Comparison of ENCODE assay signal across 23 cellular contexts in the genomic region with DNA sequence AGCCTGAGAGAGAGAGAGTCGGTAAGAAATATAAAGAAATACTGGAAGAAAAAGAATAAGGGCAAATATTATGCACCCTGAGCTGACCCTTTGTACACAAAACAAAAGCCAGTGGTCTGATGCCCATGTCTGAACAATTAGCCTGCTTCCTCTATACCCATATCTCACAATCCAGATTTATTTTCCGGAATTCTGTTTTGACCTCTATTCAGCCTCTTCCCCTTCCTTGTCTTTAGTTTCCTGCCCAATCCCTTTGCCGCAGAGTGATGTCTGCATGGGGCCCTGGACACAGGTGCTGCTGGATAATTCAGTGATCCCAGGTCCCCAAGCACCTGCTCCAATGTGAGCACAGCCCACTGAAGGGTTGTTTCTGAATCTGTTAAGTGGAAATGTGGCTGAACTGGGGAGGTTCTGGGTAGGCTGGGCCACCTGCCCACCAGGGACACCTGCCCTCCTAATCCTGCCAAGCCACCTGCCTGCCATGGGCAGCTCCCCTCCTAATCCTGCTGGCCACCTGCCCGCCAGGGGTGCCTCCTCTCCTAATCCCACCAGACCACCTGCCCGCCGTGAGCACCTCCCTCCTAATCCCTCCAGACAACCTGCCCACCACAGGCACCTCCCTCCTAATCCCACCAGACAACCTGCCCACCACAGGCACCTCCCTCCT. TPM values are rescaled to one million over a fixed set of nuclear protein-coding genes. Genes with fewer than 3 reads are reported as not detected.
"Had no signal": no experiment of that assay in that cellular context is flagged by ENCODE, and none has a peak within 500 bp of the region (broad histone marks: within the 10 kb centered on the region; RNA-seq: fewer than 3 reads in every experiment).

No MANE protein-coding gene starts in this region.

- H3K9ac ChIP-seq: parathyroid adenoma had no signal

- H3K4me1 ChIP-seq: breast epithelium, foreskin keratinocyte, left lung, parathyroid adenoma had no signal

- ATAC-seq: activated CD8-positive, alpha-beta memory T cell treated with anti-CD3 and anti-CD28 coated beads, Interleukin-2, amount 10 ng/mL, durations not matched to agents 7 days and 5 days; effector memory CD8-positive, alpha-beta T cell; foreskin keratinocyte; T-cell had no signal

- H3K79me2 ChIP-seq: parathyroid adenoma had no signal

- H3K4me3 ChIP-seq: breast epithelium, left lung had no signal

- H2AFZ ChIP-seq: parathyroid adenoma had no signal

- H3K27ac ChIP-seq: breast epithelium, epithelial cell of prostate, foreskin keratinocyte, parathyroid adenoma had no signal

- H3K27me3 ChIP-seq: foreskin keratinocyte had no signal

- H3K36me3 ChIP-seq: breast epithelium, left lung had no signal

- DNase-seq: activated CD4-positive, alpha-beta memory T cell treated with anti-CD3 and anti-CD28 coated beads, Interleukin-2, amount 10 ng/mL, durations not matched to agents 7 days and 5 days; activated CD4-positive, alpha-beta T cell treated with anti-CD3 and anti-CD28 coated beads for 48 hours; activated CD8-positive, alpha-beta memory T cell treated with anti-CD3 and anti-CD28 coated beads, Interleukin-2, amount 10 ng/mL, durations not matched to agents 7 days and 5 days; activated naive CD4-positive, alpha-beta T cell treated with anti-CD3 and anti-CD28 coated beads for 36 hours; activated T-cell treated with anti-CD3 and anti-CD28 coated beads, Interleukin-2, amount 50 U/mL, for 24 hours; aorta; cerebellar nuclear complex; effector memory CD8-positive, alpha-beta T cell; foreskin keratinocyte; head of caudate nucleus; kidney; naive B cell; retina; stimulated activated CD4-positive, alpha-beta T cell treated with anti-CD3 and anti-CD28 coated beads, Interleukin-12 subunit alpha, Interleukin-12 subunit beta, amount 100 ng/mL, for 4 hours; stimulated activated CD4-positive, alpha-beta T cell treated with anti-CD3 and anti-CD28 coated beads, Interleukin-1b, Interleukin-23, amount 100 ng/mL, for 48 hours; stimulated activated CD8-positive, alpha-beta memory T cell treated with anti-CD3 and anti-CD28 coated beads, Interleukin-4, amount 100 ng/mL, for 48 hours; T-cell had no signal

RNA-seq across cellular contexts. Expression of a gene that starts 23.0 kb away (rescaled TPM):
- total RNA-seq: activated CD4-positive, alpha-beta memory T cell treated with anti-CD3 and anti-CD28 coated beads, Interleukin-2, amount 10 ng/mL, durations not matched to agents 7 days and 5 days; activated CD8-positive, alpha-beta memory T cell treated with anti-CD3 and anti-CD28 coated beads, Interleukin-2, amount 10 ng/mL, durations not matched to agents 7 days and 5 days; activated naive CD4-positive, alpha-beta T cell treated with anti-CD3 and anti-CD28 coated beads for 36 hours; aorta; fibroblast of lung; foreskin keratinocyte; mononuclear cell; T-cell had no signal
- polyA plus RNA-seq: fibroblast of lung, foreskin keratinocyte had no signal

RNA-seq across cellular contexts. Expression of a gene that starts 49.3 kb away (rescaled TPM):
- total RNA-seq: activated naive CD4-positive, alpha-beta T cell treated with anti-CD3 and anti-CD28 coated beads for 36 hours had no signal
